1 cellular context compared by ENCODE assay signal in the genomic region with DNA sequence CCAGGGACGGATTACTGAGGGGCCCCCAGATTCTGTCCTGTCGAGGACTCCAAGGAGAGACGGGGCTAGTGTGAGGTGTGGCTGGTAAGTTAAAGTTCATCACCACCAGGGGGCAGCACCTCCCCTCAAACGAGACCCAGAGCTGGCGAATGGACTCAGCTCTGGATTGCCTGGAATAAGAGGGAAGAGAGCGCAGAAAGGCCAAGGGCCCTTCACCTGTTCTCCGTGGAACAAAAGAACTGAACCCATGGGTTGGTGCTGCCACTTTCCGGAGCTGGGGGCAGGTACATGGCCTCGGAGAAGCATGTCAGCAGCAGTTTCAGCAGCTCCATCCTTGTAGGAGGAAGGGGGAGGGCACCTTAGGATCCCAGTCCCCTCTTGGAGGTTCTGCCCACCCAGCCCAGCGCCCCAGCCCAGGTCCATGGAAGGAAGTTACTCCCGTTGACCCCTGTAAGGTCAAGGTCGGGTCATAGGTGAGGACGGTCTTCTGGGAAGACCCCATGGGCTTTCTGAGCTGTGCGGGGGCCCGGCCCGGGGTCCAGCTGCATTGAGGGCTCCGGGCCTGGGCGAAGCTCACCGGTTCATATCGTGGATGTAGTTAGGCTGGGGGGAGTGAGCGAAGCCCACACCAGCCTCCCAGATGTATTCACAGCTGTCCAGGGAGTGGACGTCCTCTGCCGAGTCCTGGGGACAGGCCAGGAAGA.
TF ChIP-seq lines count a peak whose summit lies in the region.

No MANE protein-coding gene starts in this region.

TF ChIP-seq in GM23338, 12 proteins besides CTCF, POLR2A, EP300 and RAD21 (continued from another document):
- TF ChIP-seq, protein P1, sequence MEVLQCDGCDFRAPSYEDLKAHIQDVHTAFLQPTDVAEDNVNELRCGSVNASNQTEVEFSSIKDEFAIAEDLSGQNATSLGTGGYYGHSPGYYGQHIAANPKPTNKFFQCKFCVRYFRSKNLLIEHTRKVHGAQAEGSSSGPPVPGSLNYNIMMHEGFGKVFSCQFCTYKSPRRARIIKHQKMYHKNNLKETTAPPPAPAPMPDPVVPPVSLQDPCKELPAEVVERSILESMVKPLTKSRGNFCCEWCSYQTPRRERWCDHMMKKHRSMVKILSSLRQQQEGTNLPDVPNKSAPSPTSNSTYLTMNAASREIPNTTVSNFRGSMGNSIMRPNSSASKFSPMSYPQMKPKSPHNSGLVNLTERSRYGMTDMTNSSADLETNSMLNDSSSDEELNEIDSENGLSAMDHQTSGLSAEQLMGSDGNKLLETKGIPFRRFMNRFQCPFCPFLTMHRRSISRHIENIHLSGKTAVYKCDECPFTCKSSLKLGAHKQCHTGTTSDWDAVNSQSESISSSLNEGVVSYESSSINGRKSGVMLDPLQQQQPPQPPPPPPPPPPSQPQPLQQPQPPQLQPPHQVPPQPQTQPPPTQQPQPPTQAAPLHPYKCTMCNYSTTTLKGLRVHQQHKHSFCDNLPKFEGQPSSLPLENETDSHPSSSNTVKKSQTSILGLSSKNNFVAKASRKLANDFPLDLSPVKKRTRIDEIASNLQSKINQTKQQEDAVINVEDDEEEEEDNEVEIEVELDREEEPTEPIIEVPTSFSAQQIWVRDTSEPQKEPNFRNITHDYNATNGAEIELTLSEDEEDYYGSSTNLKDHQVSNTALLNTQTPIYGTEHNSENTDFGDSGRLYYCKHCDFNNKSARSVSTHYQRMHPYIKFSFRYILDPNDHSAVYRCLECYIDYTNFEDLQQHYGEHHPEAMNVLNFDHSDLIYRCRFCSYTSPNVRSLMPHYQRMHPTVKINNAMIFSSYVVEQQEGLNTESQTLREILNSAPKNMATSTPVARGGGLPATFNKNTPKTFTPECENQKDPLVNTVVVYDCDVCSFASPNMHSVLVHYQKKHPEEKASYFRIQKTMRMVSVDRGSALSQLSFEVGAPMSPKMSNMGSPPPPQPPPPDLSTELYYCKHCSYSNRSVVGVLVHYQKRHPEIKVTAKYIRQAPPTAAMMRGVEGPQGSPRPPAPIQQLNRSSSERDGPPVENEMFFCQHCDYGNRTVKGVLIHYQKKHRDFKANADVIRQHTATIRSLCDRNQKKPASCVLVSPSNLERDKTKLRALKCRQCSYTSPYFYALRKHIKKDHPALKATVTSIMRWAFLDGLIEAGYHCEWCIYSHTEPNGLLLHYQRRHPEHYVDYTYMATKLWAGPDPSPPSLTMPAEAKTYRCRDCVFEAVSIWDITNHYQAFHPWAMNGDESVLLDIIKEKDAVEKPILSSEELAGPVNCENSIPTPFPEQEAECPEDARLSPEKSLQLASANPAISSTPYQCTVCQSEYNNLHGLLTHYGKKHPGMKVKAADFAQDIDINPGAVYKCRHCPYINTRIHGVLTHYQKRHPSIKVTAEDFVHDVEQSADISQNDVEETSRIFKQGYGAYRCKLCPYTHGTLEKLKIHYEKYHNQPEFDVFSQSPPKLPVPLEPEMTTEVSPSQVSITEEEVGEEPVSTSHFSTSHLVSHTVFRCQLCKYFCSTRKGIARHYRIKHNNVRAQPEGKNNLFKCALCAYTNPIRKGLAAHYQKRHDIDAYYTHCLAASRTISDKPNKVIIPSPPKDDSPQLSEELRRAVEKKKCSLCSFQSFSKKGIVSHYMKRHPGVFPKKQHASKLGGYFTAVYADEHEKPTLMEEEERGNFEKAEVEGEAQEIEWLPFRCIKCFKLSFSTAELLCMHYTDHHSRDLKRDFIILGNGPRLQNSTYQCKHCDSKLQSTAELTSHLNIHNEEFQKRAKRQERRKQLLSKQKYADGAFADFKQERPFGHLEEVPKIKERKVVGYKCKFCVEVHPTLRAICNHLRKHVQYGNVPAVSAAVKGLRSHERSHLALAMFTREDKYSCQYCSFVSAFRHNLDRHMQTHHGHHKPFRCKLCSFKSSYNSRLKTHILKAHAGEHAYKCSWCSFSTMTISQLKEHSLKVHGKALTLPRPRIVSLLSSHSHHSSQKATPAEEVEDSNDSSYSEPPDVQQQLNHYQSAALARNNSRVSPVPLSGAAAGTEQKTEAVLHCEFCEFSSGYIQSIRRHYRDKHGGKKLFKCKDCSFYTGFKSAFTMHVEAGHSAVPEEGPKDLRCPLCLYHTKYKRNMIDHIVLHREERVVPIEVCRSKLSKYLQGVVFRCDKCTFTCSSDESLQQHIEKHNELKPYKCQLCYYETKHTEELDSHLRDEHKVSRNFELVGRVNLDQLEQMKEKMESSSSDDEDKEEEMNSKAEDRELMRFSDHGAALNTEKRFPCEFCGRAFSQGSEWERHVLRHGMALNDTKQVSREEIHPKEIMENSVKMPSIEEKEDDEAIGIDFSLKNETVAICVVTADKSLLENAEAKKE (CRISPR knock-in tag; IDR thresholded peaks at IDR 0.05) = no peak
- TF ChIP-seq EZH2 (IDR thresholded peaks at IDR 0.05; ENCODE audit: low read depth, unreplicated experiment) = no peak
- TF ChIP-seq, protein P2, sequence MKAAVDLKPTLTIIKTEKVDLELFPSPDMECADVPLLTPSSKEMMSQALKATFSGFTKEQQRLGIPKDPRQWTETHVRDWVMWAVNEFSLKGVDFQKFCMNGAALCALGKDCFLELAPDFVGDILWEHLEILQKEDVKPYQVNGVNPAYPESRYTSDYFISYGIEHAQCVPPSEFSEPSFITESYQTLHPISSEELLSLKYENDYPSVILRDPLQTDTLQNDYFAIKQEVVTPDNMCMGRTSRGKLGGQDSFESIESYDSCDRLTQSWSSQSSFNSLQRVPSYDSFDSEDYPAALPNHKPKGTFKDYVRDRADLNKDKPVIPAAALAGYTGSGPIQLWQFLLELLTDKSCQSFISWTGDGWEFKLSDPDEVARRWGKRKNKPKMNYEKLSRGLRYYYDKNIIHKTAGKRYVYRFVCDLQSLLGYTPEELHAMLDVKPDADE (IDR thresholded peaks at IDR 0.05) = no peak
